ENCODE assay signal across 9 cellular contexts in the genomic region with DNA sequence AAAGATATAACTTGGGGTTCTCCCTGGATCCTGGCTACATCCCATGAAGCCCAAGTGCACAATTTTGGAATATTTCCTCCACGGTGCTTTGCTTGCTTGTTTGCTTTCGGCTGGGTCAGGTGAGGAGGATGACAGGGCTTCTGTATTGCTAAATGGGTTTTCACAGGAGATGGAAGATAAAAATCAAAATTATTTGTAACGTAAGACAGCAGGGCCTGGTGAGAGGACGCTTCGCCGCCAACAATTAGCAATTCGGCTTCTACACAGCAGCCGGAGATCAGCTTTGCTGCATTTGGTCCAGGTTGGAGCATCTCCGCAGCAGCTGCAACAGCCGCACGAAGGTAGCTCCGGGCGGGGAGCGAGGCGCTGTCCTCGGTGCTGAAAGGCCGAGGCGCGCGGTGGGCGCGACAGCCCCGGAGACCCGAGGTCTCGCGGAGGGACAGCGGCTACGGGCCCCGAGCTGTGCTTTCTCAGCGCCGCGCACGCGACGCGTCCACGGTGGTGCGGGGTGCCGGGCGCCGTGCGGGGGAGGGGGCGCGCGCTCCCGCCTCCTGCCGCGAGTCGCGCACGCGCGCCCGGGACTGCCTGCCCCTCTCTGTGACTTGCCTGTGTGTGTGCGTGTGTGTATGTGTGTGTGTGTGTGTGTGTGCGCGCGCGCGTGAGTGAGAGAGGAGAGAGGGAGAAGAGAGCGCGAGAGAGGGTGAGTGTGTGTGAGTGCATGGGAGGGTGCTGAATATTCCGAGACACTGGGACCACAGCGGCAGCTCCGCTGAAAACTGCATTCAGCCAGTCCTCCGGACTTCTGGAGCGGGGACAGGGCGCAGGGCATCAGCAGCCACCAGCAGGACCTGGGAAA. TPM values are rescaled to one million over a fixed set of nuclear protein-coding genes. Genes with fewer than 3 reads are reported as not detected.
DNase-seq lines count a peak whose midpoint lies in the region; ATAC-seq, FAIRE-seq and TF ChIP-seq lines count a peak whose summit lies in the region.
"Had no signal": no experiment of that assay in that cellular context is flagged by ENCODE, and none has a peak within 500 bp of the region (broad histone marks: within the 10 kb centered on the region; RNA-seq: fewer than 3 reads in every experiment).

TSS of gene GRIA2 (plus strand) at position 703 of the 856 bp plus-strand sequence. CDS start 315 bp downstream, outside the sequence.

- FAIRE-seq in D721Med (lab: Jason Lieb, UNC) = no peak
- FAIRE-seq in endothelial cell of umbilical vein (lab: Jason Lieb, UNC) = no peak

- CTCF ChIA-PET in endothelial cell of umbilical vein (lab: Charles Lee) = interaction anchor here (1.0 to 3.1 kb wide), 10 partner anchors 12 to 1267 kb away, joined by 3 to 41 read pairs (median 4); partner anchors contain the start of gene CTSO

- DNase-seq in D721Med (ENCODE audit: insufficient read length, low spot score) (peak; percentile 22), SHP77 (lab: John Stamatoyannopoulos, UW) (peak; percentile 54 to 61), endothelial cell of umbilical vein (ENCODE audit: low read depth, low spot score) (peak; percentile 69), uterus (peak; percentile 67 to 68), NAMALWA (ENCODE audit: low spot score) (no peak), RKO (ENCODE audit: low spot score) (no peak)

- 3 to 4% methylated on average over 40 to 62 of the region's 68 CpGs for WGBS in mesodermal cell (ENCODE audit: insufficient coverage in 2 of 2), 2 experiments

- H3K9me3 ChIP-seq in endothelial cell of umbilical vein (replicated peaks; ENCODE audit: control insufficient read depth, insufficient read depth, low read length) (no peaks in the 10 kb centered on the region), mesodermal cell (ENCODE audit: control insufficient read depth, low read length) (no peaks in the 10 kb centered on the region), uterus (no peaks in the 10 kb centered on the region)

- TF ChIP-seq CTCF in D721Med (IDR thresholded peaks at IDR 0.05; ENCODE audit: insufficient read depth, missing control alignments) (no peak), endothelial cell of umbilical vein (IDR thresholded peaks at IDR 0.05; ENCODE audit: extremely low read depth in 1 of 2, insufficient read depth in 1 of 2, low read depth in 1 of 2, low read length in 2 of 2) (no peak), uterus (IDR thresholded peaks at IDR 0.05) (peak in 1 of 4 experiments; percentile 6)

- peaks cover 28 to 45% of the 10 kb centered on the region in 2 experiments for H3K27me3 ChIP-seq in endothelial cell of umbilical vein (ENCODE audit: control insufficient read depth in 2 of 2, insufficient read depth in 2 of 2, low read length in 2 of 2)
- H3K27me3 ChIP-seq in uterus = peaks cover 0 to 17% of the 10 kb centered on the region in 2 donors

- intact Hi-C loops in endothelial cell of umbilical vein (cut with micrococcal nuclease) = loop anchor here (1.0 to 5.0 kb wide), 2 partner anchors 482 to 952 kb away; no protein-coding TSS in a partner anchor
- intact Hi-C loops in uterus (cut with DNase I; ENCODE audit: low total_unique reads) = no loop called here

- H3K36me3 ChIP-seq in endothelial cell of umbilical vein (ENCODE audit: control insufficient read depth in 2 of 2, extremely low read depth in 1 of 2, insufficient read depth in 2 of 2, low read length in 2 of 2) (no peaks in the 10 kb centered on the region), mesodermal cell (ENCODE audit: control insufficient read depth, insufficient read depth, low read length) (no peaks in the 10 kb centered on the region), uterus (no peaks in the 10 kb centered on the region)

- peak; percentile 62 for ATAC-seq in HG02973 (IDR thresholded peaks at IDR 0.05; ENCODE audit: unreplicated experiment)

- no TSS peak for BruUV-seq in endothelial cell of umbilical vein (replicated peaks; lab: Mats Ljungman, UMichigan)

- H3K9me1 ChIP-seq in endothelial cell of umbilical vein (replicated peaks; ENCODE audit: control insufficient read depth, extremely low read depth, insufficient read depth, low read length) = no peaks in the 10 kb centered on the region

- H3K4me1 ChIP-seq in endothelial cell of umbilical vein (ENCODE audit: control insufficient read depth, extremely low read depth, insufficient read depth, low read length) = peaks cover 7% of the 10 kb centered on the region
- no peaks in the 10 kb centered on the region for H3K4me1 ChIP-seq in mesodermal cell (ENCODE audit: control insufficient read depth, insufficient read depth, low read length, poor library complexity, severe bottlenecking)
- H3K4me1 ChIP-seq in uterus = no peaks in the 10 kb centered on the region

- H4K20me1 ChIP-seq in endothelial cell of umbilical vein (replicated peaks; ENCODE audit: control insufficient read depth, extremely low read depth, insufficient read depth, low read length) = peaks cover 3% of the 10 kb centered on the region

- no peak within 1 kb of the TSS for H2AFZ ChIP-seq in endothelial cell of umbilical vein (ENCODE audit: low read depth, low read length)

- H3K4me2 ChIP-seq in endothelial cell of umbilical vein (ENCODE audit: insufficient read depth, low read length) = peak within 1 kb of the TSS; percentile 63

- no peaks in the 10 kb centered on the region for H3K79me2 ChIP-seq in endothelial cell of umbilical vein (ENCODE audit: control insufficient read depth, insufficient read depth, low read length)

- no peak within 1 kb of the TSS for H3K9ac ChIP-seq in endothelial cell of umbilical vein (replicated peaks; ENCODE audit: extremely low read depth, insufficient read depth, low read length)

- H3K4me3 ChIP-seq in endothelial cell of umbilical vein (replicated peaks in 1 of 3; ENCODE audit: insufficient read depth in 1 of 3, low read depth in 1 of 3, low read length in 3 of 3) = peak within 1 kb of the TSS in 2 of 3 experiments; percentile 11 to 22
- peak within 1 kb of the TSS; percentile 33 for H3K4me3 ChIP-seq in mesodermal cell (ENCODE audit: extremely low read depth, insufficient read depth, low read length, poor library complexity, severe bottlenecking)
- H3K4me3 ChIP-seq in uterus = peak within 1 kb of the TSS; percentile 36 to 38

- POLR2A ChIA-PET in endothelial cell of umbilical vein (lab: Charles Lee) = interaction anchor here (0.6 kb wide), 1 partner anchor 395 kb away, joined by 3 read pairs; no protein-coding TSS in a partner anchor

- TF ChIP-seq POLR2A in endothelial cell of umbilical vein (IDR thresholded peaks at IDR 0.05; ENCODE audit: low read depth, low read length) = no peak
- peak in 1 of 2 donors; percentile 32 for TF ChIP-seq POLR2A in uterus (IDR thresholded peaks at IDR 0.05)

- dilution Hi-C loops in endothelial cell of umbilical vein (cut with MboI; ENCODE audit: extremely low pct_ligation_motif_present, low sequenced_read_pairs) = no loop called here

- no peak within 1 kb of the TSS for H3K27ac ChIP-seq in endothelial cell of umbilical vein (ENCODE audit: insufficient read depth, low read depth, low read length)
- no peak within 1 kb of the TSS for H3K27ac ChIP-seq in mesodermal cell (ENCODE audit: low read depth, low read length, severe bottlenecking)
- H3K27ac ChIP-seq in uterus = peak within 1 kb of the TSS; percentile 64 to 83

TF ChIP-seq in endothelial cell of umbilical vein, 7 proteins besides CTCF, POLR2A, EP300 and RAD21:
- no peak for TF ChIP-seq FOS (IDR thresholded peaks at IDR 0.05; ENCODE audit: borderline replicate concordance, insufficient read depth, low read length)
- no peak for TF ChIP-seq MAX (IDR thresholded peaks at IDR 0.05; ENCODE audit: insufficient read depth, insufficient read length)
- TF ChIP-seq GATA2 (IDR thresholded peaks at IDR 0.05; ENCODE audit: insufficient read depth, insufficient read length, low read depth, low read length) = no peak
- no peak for TF ChIP-seq MYC (IDR thresholded peaks at IDR 0.05; ENCODE audit: low read depth, low read length)
- no peak for TF ChIP-seq EZH2 (IDR thresholded peaks at IDR 0.05; ENCODE audit: borderline replicate concordance, low read depth, low read length, severe bottlenecking)
- no peak for TF ChIP-seq JUN (IDR thresholded peaks at IDR 0.05; ENCODE audit: borderline replicate concordance, insufficient read depth, insufficient read length, low read depth)
- TF ChIP-seq POLR2AphosphoS5 (IDR thresholded peaks at IDR 0.05; ENCODE audit: insufficient read depth, low read depth, low read length) = no peak
TF ChIP-seq in endothelial cell of umbilical vein: peak in this region for 0.

RNA-seq across cellular contexts. Expression of gene GRIA2, which starts in this region (rescaled TPM):
- total RNA-seq in endothelial cell of umbilical vein = not detected in 2 replicates
- not detected in 2 replicates for polyA plus RNA-seq in endothelial cell of umbilical vein
- not detected in 2 replicates for polyA plus RNA-seq in endothelial cell of umbilical vein (2011; cell fraction: cytosol; rRNA removed)
- polyA plus RNA-seq in endothelial cell of umbilical vein (2011; cell fraction: nucleus; rRNA removed) = 0.03 TPM in 1 of 2 replicates, not detected in the other
- polyA plus RNA-seq in endothelial cell of umbilical vein (2012) = not detected in 2 replicates
- polyA minus RNA-seq in endothelial cell of umbilical vein = not detected in 2 replicates
- polyA minus RNA-seq in endothelial cell of umbilical vein (2011; cell fraction: cytosol; rRNA and poly(A)+ RNA removed) = not detected
- polyA minus RNA-seq in endothelial cell of umbilical vein (2011; cell fraction: nucleus; rRNA and poly(A)+ RNA removed) = 0.38 TPM in 1 of 2 replicates, not detected in the other
- 0.33 TPM for polyA plus RNA-seq in mesodermal cell (2013, experiment 1 of 2)
- polyA plus RNA-seq in mesodermal cell (2013, experiment 2 of 2) = 0.46 TPM
- 10 to 100 TPM in 3 of 4 donors, 1 to 10 TPM in 1; 10.0 to 64.5 (median 36.6) TPM for total RNA-seq in uterus
- total RNA-seq: mononuclear cell had no signal

Comparison
In these comparisons a context has a peak if more than half of its experiments do, and no peak if none do; other contexts are left out.
1. Peak in DNase-seq, H3K4me3 ChIP-seq and H3K4me2 ChIP-seq in endothelial cell of umbilical vein; RNA of the gene not detected or under 1 TPM.
2. DNase-seq: peak in D721Med (single experiment), SHP77 (2 of 2) and uterus (2 of 2); none in NAMALWA (single experiment) and RKO (single experiment).
3. H3K27ac ChIP-seq: peak in uterus (2 of 2); none in endothelial cell of umbilical vein (single experiment) and mesodermal cell (single experiment).
4. Peak in every context shown above with its lines, with median percentiles within 50 percentile points of each other: H3K4me3 ChIP-seq.